ENCODE assay signal across 10 cellular contexts in genomic region chr1:55428944-55429931, GRCh38.
A peak's percentile ranks its signal among the peaks of the same experiment; 100 is the strongest.
DNase-seq lines count a peak whose midpoint lies in the region; ATAC-seq and TF ChIP-seq lines count a peak whose summit lies in the region.
"Had no signal": no experiment of that assay in that cellular context is flagged by ENCODE, and none has a peak within 500 bp of the region (broad histone marks: within the 10 kb centered on the region; RNA-seq: fewer than 3 reads in every experiment).

No MANE protein-coding gene starts in this region.

- H3K4me1 ChIP-seq in mucosa of stomach (ENCODE audit: control insufficient read depth, insufficient read depth, low read length): peaks cover 35% of the 10 kb centered on the region
- H3K4me1 ChIP-seq: breast epithelium had no signal

- H3K9ac ChIP-seq in mucosa of stomach (ENCODE audit: low read length): no peak overlapping the region

- no peaks in the 10 kb centered on the region for H3K27me3 ChIP-seq in mucosa of stomach (ENCODE audit: control insufficient read depth, insufficient read depth, low read length)
- H3K27me3 ChIP-seq: breast epithelium had no signal

- no peaks in the 10 kb centered on the region for H3K9me3 ChIP-seq in mucosa of stomach (ENCODE audit: control insufficient read depth, low read length)

- no peaks in the 10 kb centered on the region for H3K36me3 ChIP-seq in mucosa of stomach (ENCODE audit: control insufficient read depth, insufficient read depth, low read length)
- H3K36me3 ChIP-seq: breast epithelium had no signal

- no peak for TF ChIP-seq CTCF in epithelial cell of proximal tubule (conservative IDR thresholded peaks at IDR 0.05; ENCODE audit: low read depth, low read length)

- DNase-seq in AG08395 (ENCODE audit: low spot score) (peak; percentile 94), NCI-H460 (ENCODE audit: extremely low read depth, low read depth) (peak; percentile 97), epithelial cell of proximal tubule (ENCODE audit: low read depth) (peak; percentile 92), NCI-H1092 (lab: John Stamatoyannopoulos, UW) (no peak), T-helper 2 cell (no peak)
- DNase-seq: CD8-positive, alpha-beta memory T cell had no signal

- no peak for ATAC-seq in HG03354 (IDR thresholded peaks at IDR 0.05; ENCODE audit: poor library complexity, severe bottlenecking, unreplicated experiment)
- ATAC-seq in HG02759 (IDR thresholded peaks at IDR 0.05; ENCODE audit: unreplicated experiment): no peak

- no peak overlapping the region for H3K4me3 ChIP-seq in epithelial cell of proximal tubule (ENCODE audit: low read depth, low read length)
- peak overlapping the region; percentile 1 for H3K4me3 ChIP-seq in mucosa of stomach (ENCODE audit: low read length)
- H3K4me3 ChIP-seq: breast epithelium had no signal

Comparison
In these comparisons a context has a peak if more than half of its experiments do, and no peak if none do; other contexts are left out.
1. DNase-seq: peak in AG08395 (single experiment), NCI-H460 (single experiment) and epithelial cell of proximal tubule (single experiment); none in NCI-H1092 (single experiment) and T-helper 2 cell (0 of 5).